Comparison of ENCODE assay signal across 15 cellular contexts in the genomic region with DNA sequence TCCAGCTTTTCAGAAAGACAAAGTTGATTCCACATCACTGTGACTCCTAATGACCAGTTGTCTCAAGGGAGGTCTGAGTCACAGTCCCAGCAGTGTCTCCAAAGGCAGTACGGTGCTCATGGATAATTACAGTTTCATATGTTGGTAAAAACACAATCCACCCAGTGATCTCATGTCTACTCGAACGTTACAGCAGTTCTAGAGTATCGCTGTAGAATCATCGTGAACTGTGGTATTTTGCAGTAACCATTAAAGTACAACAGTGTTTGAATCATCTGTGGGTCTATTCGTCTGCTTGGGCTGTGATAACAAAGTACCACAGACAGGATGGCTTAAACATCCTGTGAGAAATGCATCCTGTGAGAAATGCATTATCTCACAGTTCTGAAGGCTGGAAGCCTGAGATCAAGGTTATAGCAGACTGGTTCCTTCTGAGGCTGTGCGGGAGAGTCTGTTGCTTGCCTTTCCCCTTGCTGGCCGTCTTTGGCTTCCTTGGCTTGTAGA.
DNase-seq lines count a peak whose midpoint lies in the region; ATAC-seq, FAIRE-seq and TF ChIP-seq lines count a peak whose summit lies in the region.
"Had no signal": no experiment of that assay in that cellular context is flagged by ENCODE, and none has a peak within 500 bp of the region (broad histone marks: within the 10 kb centered on the region; RNA-seq: fewer than 3 reads in every experiment).

No MANE protein-coding gene starts in this region.

- no peak overlapping the region for H3K18ac ChIP-seq in H1 (ENCODE audit: extremely low read depth, low read length)
- no peak overlapping the region for H3K18ac ChIP-seq in mesenchymal stem cell (ENCODE audit: low read depth in 1 of 2, low read length in 2 of 2)

- TF ChIP-seq RAD21 in H1 (IDR thresholded peaks at IDR 0.05 in 1 of 2, conservative IDR thresholded peaks at IDR 0.05 in 1 of 2; ENCODE audit: low read depth in 2 of 2, low read length in 2 of 2) = no peak

- H3K9me3 ChIP-seq in H1 (ENCODE audit: insufficient read depth in 2 of 2, low read depth in 1 of 2, low read length in 1 of 2) (no peaks in the 10 kb centered on the region), mesenchymal stem cell (ENCODE audit: control insufficient read depth, low read length) (no peaks in the 10 kb centered on the region)
- H3K9me3 ChIP-seq: neutrophil, SK-N-SH, stomach had no signal

- no peak overlapping the region for H4K5ac ChIP-seq in H1 (ENCODE audit: insufficient read length, low read depth, low read length)

- H3K36me3 Mint-ChIP-seq in effector memory CD8-positive, alpha-beta T cell (ENCODE audit: insufficient read depth) = no peaks in the 10 kb centered on the region
- no peaks in the 10 kb centered on the region for H3K36me3 Mint-ChIP-seq in stimulated activated naive B cell treated with anti-CD40 and anti-IgM and Interleukin-4, amounts not matched to agents 10 μg/mL and 1 μg/mL and 100 μg/mL, for 72 hours

- H2BK15ac ChIP-seq in H1 (ENCODE audit: low read length) (no peak overlapping the region), mesenchymal stem cell (ENCODE audit: low read depth, poor library complexity, severe bottlenecking) (no peak overlapping the region)

- H4K20me1 ChIP-seq in H1 (replicated peaks in 1 of 2; ENCODE audit: control insufficient read depth in 1 of 2, insufficient read depth in 2 of 2, low read length in 2 of 2) = no peaks in the 10 kb centered on the region

- no peak overlapping the region for H2BK12ac ChIP-seq in H1 (ENCODE audit: low read depth, low read length)
- H2BK12ac ChIP-seq in mesenchymal stem cell (ENCODE audit: low read length in 2 of 2) = no peak overlapping the region

- no peaks in the 10 kb centered on the region for H3K9me3 Mint-ChIP-seq in effector memory CD8-positive, alpha-beta T cell
- no peaks in the 10 kb centered on the region for H3K9me3 Mint-ChIP-seq in stimulated activated naive B cell treated with anti-CD40 and anti-IgM and Interleukin-4, amounts not matched to agents 10 μg/mL and 1 μg/mL and 100 μg/mL, for 72 hours
- H3K9me3 Mint-ChIP-seq: activated naive CD4-positive, alpha-beta T cell treated with anti-CD3 and anti-CD28 coated beads for 36 hours had no signal

- H3K27ac ChIP-seq in H1 (ENCODE audit: low read depth, low read length) (no peak overlapping the region), mesenchymal stem cell (ENCODE audit: low read length, poor library complexity, severe bottlenecking) (peak overlapping the region; percentile 25)
- H3K27ac ChIP-seq: neutrophil, stomach had no signal

- peaks cover 0 to 5% (median 3%) of the 10 kb centered on the region in 4 experiments; a peak in 4 of 7 replicates for H3K4me1 ChIP-seq in H1 (replicated peaks in 1 of 4; ENCODE audit: control insufficient read depth in 3 of 4, insufficient read depth in 4 of 4, low read length in 3 of 4)
- peaks cover 3% of the 10 kb centered on the region for H3K4me1 ChIP-seq in mesenchymal stem cell (ENCODE audit: control insufficient read depth, insufficient read depth, low read depth, low read length)
- H3K4me1 ChIP-seq: stomach had no signal

- no peak for TF ChIP-seq POLR2A in H1 (IDR thresholded peaks at IDR 0.05; ENCODE audit: control extremely low read depth in 1 of 2, low read depth in 2 of 2, low read length in 2 of 2)

- POLR2A ChIA-PET in H1 (lab: Charles Lee; ENCODE audit: partially characterized antibody) = no interaction called here

- TF ChIP-seq CTCF in AG09309 (IDR thresholded peaks at IDR 0.05; ENCODE audit: control insufficient read depth, insufficient read depth, low read depth, low read length, missing control alignments) (no peak), H1 (IDR thresholded peaks at IDR 0.05; ENCODE audit: control extremely low read depth in 1 of 3, insufficient read depth in 1 of 3, low read depth in 1 of 3, low read length in 3 of 3) (no peak)

- H4K91ac ChIP-seq in H1 (replicated peaks; ENCODE audit: insufficient read length, low read length) = no peak overlapping the region
- H4K91ac ChIP-seq in mesenchymal stem cell (ENCODE audit: low read length) = no peak overlapping the region

- ATAC-seq in effector memory CD8-positive, alpha-beta T cell (replicated peaks) = no peak
- ATAC-seq in stimulated activated naive B cell treated with anti-CD40 and anti-IgM and Interleukin-4, amounts not matched to agents 10 μg/mL and 1 μg/mL and 100 μg/mL, for 72 hours (replicated peaks) = no peak
- no peak for ATAC-seq in HG02678 (IDR thresholded peaks at IDR 0.05; ENCODE audit: unreplicated experiment)

- peaks cover 5 to 29% of the 10 kb centered on the region in 2 donors for H3K27me3 Mint-ChIP-seq in effector memory CD8-positive, alpha-beta T cell
- H3K27me3 Mint-ChIP-seq in stimulated activated naive B cell treated with anti-CD40 and anti-IgM and Interleukin-4, amounts not matched to agents 10 μg/mL and 1 μg/mL and 100 μg/mL, for 72 hours = peaks cover 0 to 6% of the 10 kb centered on the region in 2 donors

- no peak overlapping the region for H3K27ac Mint-ChIP-seq in effector memory CD8-positive, alpha-beta T cell
- no peak overlapping the region for H3K27ac Mint-ChIP-seq in stimulated activated naive B cell treated with anti-CD40 and anti-IgM and Interleukin-4, amounts not matched to agents 10 μg/mL and 1 μg/mL and 100 μg/mL, for 72 hours
- H3K27ac Mint-ChIP-seq: activated naive CD4-positive, alpha-beta T cell treated with anti-CD3 and anti-CD28 coated beads for 36 hours had no signal

- no peak overlapping the region for H2BK120ac ChIP-seq in H1 (replicated peaks; ENCODE audit: low read depth, low read length)
- H2BK120ac ChIP-seq in mesenchymal stem cell (ENCODE audit: low read depth, low read length) = no peak overlapping the region

- H2BK20ac ChIP-seq in H1 (ENCODE audit: low read length) = no peak overlapping the region

- peaks cover under 1% of the 10 kb centered on the region; the same call in 1 of the 2 replicates for H3K23me2 ChIP-seq in H1 (ENCODE audit: low read depth, low read length)

- H3K79me2 ChIP-seq in H1 (ENCODE audit: control insufficient read depth in 1 of 2, insufficient read depth in 2 of 2, low read length in 2 of 2) = no peaks in the 10 kb centered on the region

- H3K4me1 Mint-ChIP-seq in effector memory CD8-positive, alpha-beta T cell (ENCODE audit: low read depth in 2 of 2) = no peaks in the 10 kb centered on the region
- H3K4me1 Mint-ChIP-seq in stimulated activated naive B cell treated with anti-CD40 and anti-IgM and Interleukin-4, amounts not matched to agents 10 μg/mL and 1 μg/mL and 100 μg/mL, for 72 hours = no peaks in the 10 kb centered on the region

- FAIRE-seq in H1 (lab: Jason Lieb, UNC) = no peak
- FAIRE-seq: endometrium had no signal

- H2BK5ac ChIP-seq in H1 (ENCODE audit: low read depth, low read length) = no peak overlapping the region
- H2BK5ac ChIP-seq in mesenchymal stem cell (ENCODE audit: low read depth, low read length, poor library complexity, severe bottlenecking) = no peak overlapping the region

- H3K4me2 ChIP-seq in H1 (ENCODE audit: insufficient read depth in 1 of 2, low read depth in 2 of 2, low read length in 2 of 2) (no peak overlapping the region), mesenchymal stem cell (ENCODE audit: low read length, poor library complexity, severe bottlenecking) (peak overlapping the region; percentile 0)
- H3K4me2 ChIP-seq: SK-N-SH had no signal

- 95% methylated on average over 8 of the region's 8 CpGs; no CpG with 5 or more reads in 1 of the 2 experiments for WGBS in H1 (ENCODE audit: extremely low coverage in 1 of 2, insufficient coverage in 1 of 2, insufficient read length in 1 of 2, insufficient replicate concordance in 2 of 2, low coverage in 1 of 2, low lambda C conversion rate in 2 of 2, missing lambda C conversion rate in 1 of 2), 2 experiments
- WGBS in mesenchymal stem cell = 62% methylated on average over 8 of the region's 8 CpGs

- no peaks in the 10 kb centered on the region; a peak in 2 of 7 replicates for H3K27me3 ChIP-seq in H1 (replicated peaks in 1 of 4; ENCODE audit: control insufficient read depth in 3 of 4, extremely low read depth in 1 of 4, insufficient read depth in 3 of 4, low read length in 3 of 4)
- H3K27me3 ChIP-seq in mesenchymal stem cell (ENCODE audit: control insufficient read depth in 1 of 2, insufficient read depth in 1 of 2, low read length in 2 of 2) = no peaks in the 10 kb centered on the region
- H3K27me3 ChIP-seq: neutrophil, stomach had no signal

- no peak overlapping the region for H3K4me3 Mint-ChIP-seq in effector memory CD8-positive, alpha-beta T cell
- H3K4me3 Mint-ChIP-seq in stimulated activated naive B cell treated with anti-CD40 and anti-IgM and Interleukin-4, amounts not matched to agents 10 μg/mL and 1 μg/mL and 100 μg/mL, for 72 hours = no peak overlapping the region
- H3K4me3 Mint-ChIP-seq: activated naive CD4-positive, alpha-beta T cell treated with anti-CD3 and anti-CD28 coated beads for 36 hours had no signal

- H3K14ac ChIP-seq in H1 (ENCODE audit: insufficient read length) (no peak overlapping the region), mesenchymal stem cell (ENCODE audit: low read length in 2 of 2) (no peak overlapping the region)

- H2AK5ac ChIP-seq in H1 (ENCODE audit: low read depth, low read length) (no peak overlapping the region), mesenchymal stem cell (ENCODE audit: low read length, severe bottlenecking) (no peak overlapping the region)

- DNase-seq in AG09309 (ENCODE audit: low read depth) = peak; percentile 64
- DNase-seq in NCI-H226 = peak; percentile 33
- DNase-seq in H1 (ENCODE audit: low read depth in 1 of 2, low spot score in 2 of 2) = no peak
- peak; percentile 58 for DNase-seq in mesenchymal stem cell
- no peak for DNase-seq in effector memory CD8-positive, alpha-beta T cell
- no peak for DNase-seq in stimulated activated naive B cell treated with anti-CD40 and anti-IgM and Interleukin-4, amounts not matched to agents 10 μg/mL and 1 μg/mL and 100 μg/mL, for 72 hours
- no peak for DNase-seq in NOMO-1 (lab: John Stamatoyannopoulos, UW; ENCODE audit: unreplicated experiment in 2 of 2)
- DNase-seq: activated naive CD4-positive, alpha-beta T cell treated with anti-CD3 and anti-CD28 coated beads for 36 hours; NCI-H524; SK-N-SH; stimulated activated CD4-positive, alpha-beta T cell treated with anti-CD3 and anti-CD28 coated beads, Interleukin-2, amount 100 ng/mL, for 24 hours; stomach had no signal

- no peak overlapping the region for H3K56ac ChIP-seq in H1 (replicated peaks; ENCODE audit: insufficient read length, low read depth, low read length)

- H3K79me1 ChIP-seq in H1 (ENCODE audit: low read depth, low read length) (no peaks in the 10 kb centered on the region), mesenchymal stem cell (replicated peaks; ENCODE audit: low read length, poor library complexity, severe bottlenecking) (no peaks in the 10 kb centered on the region)

- no peak overlapping the region for H3K9ac ChIP-seq in H1 (replicated peaks in 1 of 4; ENCODE audit: extremely low read depth in 1 of 4, low read depth in 3 of 4, low read length in 3 of 4)
- peak overlapping the region; percentile 79 for H3K9ac ChIP-seq in mesenchymal stem cell (ENCODE audit: low read length)
- H3K9ac ChIP-seq: SK-N-SH had no signal

- CTCF ChIA-PET in H1 (lab: Charles Lee; ENCODE audit: partially characterized antibody) = interaction anchor here (0.9 kb wide), 1 partner anchor 12 kb away, joined by 3 read pairs; no protein-coding TSS in a partner anchor

- TF ChIP-seq EP300 in H1 (IDR thresholded peaks at IDR 0.05; ENCODE audit: borderline replicate concordance in 1 of 2, low read depth in 2 of 2, low read length in 2 of 2) = no peak

- H4K8ac ChIP-seq in H1 (ENCODE audit: extremely low read depth, insufficient read depth, low read length) = no peak overlapping the region
- no peak overlapping the region for H4K8ac ChIP-seq in mesenchymal stem cell (ENCODE audit: low read length)

- H3K4me3 ChIP-seq in AG09309 (ENCODE audit: control insufficient read depth, low read depth, low read length) (no peak overlapping the region), H1 (ENCODE audit: extremely low read depth in 1 of 4, insufficient read depth in 2 of 4, low read depth in 3 of 4, low read length in 4 of 4) (no peak overlapping the region), mesenchymal stem cell (ENCODE audit: insufficient read depth in 1 of 2, low read depth in 1 of 2, low read length in 2 of 2) (peak overlapping the region in 1 of 2 experiments; percentile 34)
- H3K4me3 ChIP-seq: stomach had no signal

- H3K4ac ChIP-seq in H1 (replicated peaks; ENCODE audit: insufficient read length, low read depth, low read length) = no peak overlapping the region
- H3K4ac ChIP-seq in mesenchymal stem cell (ENCODE audit: low read depth in 1 of 2, low read length in 2 of 2) = no peak overlapping the region

- H2AFZ ChIP-seq in H1 (ENCODE audit: low read length) (0 out of 2 replicates have a peak overlapping the region, but pooled peaks have one; percentile 15), mesenchymal stem cell (ENCODE audit: low read depth, low read length) (no peak overlapping the region)

- no peaks in the 10 kb centered on the region for H3K36me3 ChIP-seq in H1 (ENCODE audit: control insufficient read depth in 2 of 4, insufficient read depth in 4 of 4, low read length in 3 of 4)
- H3K36me3 ChIP-seq in mesenchymal stem cell (ENCODE audit: control insufficient read depth in 1 of 2, insufficient read depth in 2 of 2, low read depth in 1 of 2, low read length in 2 of 2) = no peaks in the 10 kb centered on the region
- H3K36me3 ChIP-seq: neutrophil, stomach had no signal

- H3K23ac ChIP-seq in H1 (ENCODE audit: insufficient read length) = no peak overlapping the region
- no peak overlapping the region for H3K23ac ChIP-seq in mesenchymal stem cell (ENCODE audit: low read length in 2 of 2)

Comparison
In these comparisons a context has a peak if more than half of its experiments do, and no peak if none do; other contexts are left out.
1. DNase-seq: peak in AG09309 (single experiment), NCI-H226 (single experiment) and mesenchymal stem cell (single experiment); none in H1 (0 of 2), effector memory CD8-positive, alpha-beta T cell (0 of 3), stimulated activated naive B cell treated with anti-CD40 and anti-IgM and Interleukin-4, amounts not matched to agents 10 μg/mL and 1 μg/mL and 100 μg/mL, for 72 hours (single experiment) and NOMO-1 (0 of 2).